In genomic region chr4:177687117-177687516, GRCh38 we compare ENCODE assay signal across 2 cellular contexts.
TF ChIP-seq lines count a peak whose summit lies in the region.

No MANE protein-coding gene starts in this region.

TF ChIP-seq in liver, 16 proteins besides CTCF, POLR2A, EP300 and RAD21 (continued from another document):
- no peak for TF ChIP-seq REST (IDR thresholded peaks at IDR 0.05)
- no peak for TF ChIP-seq ZBTB33 (IDR thresholded peaks at IDR 0.05)
- TF ChIP-seq JUND (IDR thresholded peaks at IDR 0.05): peak; percentile 53 to 80

TF ChIP-seq in HepG2, 621 proteins besides CTCF, POLR2A, EP300 and RAD21 (continued from another document):
- TF ChIP-seq GMEB2 (CRISPR knock-in tag; IDR thresholded peaks at IDR 0.05; ENCODE audit: low read depth): no peak
- no peak for TF ChIP-seq ZNF383 (CRISPR knock-in tag; IDR thresholded peaks at IDR 0.05; ENCODE audit: borderline replicate concordance)
- TF ChIP-seq, protein P1, sequence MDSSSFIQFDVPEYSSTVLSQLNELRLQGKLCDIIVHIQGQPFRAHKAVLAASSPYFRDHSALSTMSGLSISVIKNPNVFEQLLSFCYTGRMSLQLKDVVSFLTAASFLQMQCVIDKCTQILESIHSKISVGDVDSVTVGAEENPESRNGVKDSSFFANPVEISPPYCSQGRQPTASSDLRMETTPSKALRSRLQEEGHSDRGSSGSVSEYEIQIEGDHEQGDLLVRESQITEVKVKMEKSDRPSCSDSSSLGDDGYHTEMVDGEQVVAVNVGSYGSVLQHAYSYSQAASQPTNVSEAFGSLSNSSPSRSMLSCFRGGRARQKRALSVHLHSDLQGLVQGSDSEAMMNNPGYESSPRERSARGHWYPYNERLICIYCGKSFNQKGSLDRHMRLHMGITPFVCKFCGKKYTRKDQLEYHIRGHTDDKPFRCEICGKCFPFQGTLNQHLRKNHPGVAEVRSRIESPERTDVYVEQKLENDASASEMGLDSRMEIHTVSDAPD (CRISPR knock-in tag; IDR thresholded peaks at IDR 0.05): no peak
- no peak for TF ChIP-seq ZNF225 (CRISPR knock-in tag; IDR thresholded peaks at IDR 0.05)
- TF ChIP-seq MLXIP (CRISPR knock-in tag; IDR thresholded peaks at IDR 0.05; ENCODE audit: borderline replicate concordance): no peak
- TF ChIP-seq HMGA1 (CRISPR knock-in tag; conservative IDR thresholded peaks at IDR 0.05): no peak
TF ChIP-seq in HepG2: peak in this region for 0.
